Comparison of ENCODE assay signal across 2 cellular contexts in genomic region chr12:113347-113746, GRCh38.
TF ChIP-seq lines count a peak whose summit lies in the region.

No MANE protein-coding gene starts in this region.

TF ChIP-seq in IMR-90, 13 proteins besides CTCF, POLR2A, EP300 and RAD21:
- TF ChIP-seq USF2 (IDR thresholded peaks at IDR 0.05; ENCODE audit: low read depth, low read length), result no peak
- no peak for TF ChIP-seq RCOR1 (IDR thresholded peaks at IDR 0.05; ENCODE audit: insufficient replicate concordance, low read length)
- TF ChIP-seq NFE2L2 (IDR thresholded peaks at IDR 0.05; ENCODE audit: low read depth, low read length), result no peak
- no peak for TF ChIP-seq BHLHE40 (IDR thresholded peaks at IDR 0.05; ENCODE audit: low read depth, low read length)
- TF ChIP-seq FOS (IDR thresholded peaks at IDR 0.05; ENCODE audit: low read depth, low read length), result no peak
- TF ChIP-seq ELK1 (IDR thresholded peaks at IDR 0.05; ENCODE audit: borderline replicate concordance, low read depth, low read length), result no peak
- no peak for TF ChIP-seq MXI1 (IDR thresholded peaks at IDR 0.05; ENCODE audit: borderline replicate concordance, low read depth, low read length)
- TF ChIP-seq SMC3 (IDR thresholded peaks at IDR 0.05; ENCODE audit: low read depth, low read length), result no peak
- no peak for TF ChIP-seq CHD1 (IDR thresholded peaks at IDR 0.05; ENCODE audit: low read depth, low read length)
- TF ChIP-seq MAFK (IDR thresholded peaks at IDR 0.05; ENCODE audit: low read depth, low read length), result no peak
- TF ChIP-seq RFX5 (IDR thresholded peaks at IDR 0.05; ENCODE audit: low read depth, low read length), result no peak
- no peak for TF ChIP-seq CEBPB (IDR thresholded peaks at IDR 0.05; ENCODE audit: low read depth, low read length)
- TF ChIP-seq MAZ (IDR thresholded peaks at IDR 0.05; ENCODE audit: borderline replicate concordance, low read depth, low read length), result no peak

TF ChIP-seq in K562, 482 proteins besides CTCF, POLR2A, EP300 and RAD21:
- peak; percentile 78 for TF ChIP-seq ESRRA (IDR thresholded peaks at IDR 0.05; ENCODE audit: borderline replicate concordance, low read depth)
- TF ChIP-seq PYGO2 (tag; IDR thresholded peaks at IDR 0.05), result no peak
